In genomic region chr15:90159213-90159612, GRCh38 we compare ENCODE assay signal across 14 cellular contexts. TPM values are rescaled to one million over a fixed set of nuclear protein-coding genes. Genes with fewer than 3 reads are reported as not detected.
DNase-seq lines count a peak whose midpoint lies in the region; ATAC-seq and TF ChIP-seq lines count a peak whose summit lies in the region.
"Had no signal": no experiment of that assay in that cellular context is flagged by ENCODE, and none has a peak within 500 bp of the region (broad histone marks: within the 10 kb centered on the region; RNA-seq: fewer than 3 reads in every experiment).

No MANE protein-coding gene starts in this region.

- H3K9me3 ChIP-seq in lower lobe of right lung: no peaks in the 10 kb centered on the region
- no peaks in the 10 kb centered on the region for H3K9me3 ChIP-seq in thyroid gland
- H3K9me3 ChIP-seq: gastrocnemius medialis had no signal

- peaks cover 57% of the 10 kb centered on the region for H3K4me1 ChIP-seq in lower lobe of right lung
- peaks cover 37 to 47% of the 10 kb centered on the region in 2 donors for H3K4me1 ChIP-seq in thyroid gland

- no peak overlapping the region for H3K4me3 Mint-ChIP-seq in T-helper 1 cell treated with Interleukin-12 subunit alpha and Interleukin-12 subunit beta and Interleukin-4 antibody, amounts not matched to agents 30 μg/mL and 1 μg/mL, for 36 hours
- H3K4me3 Mint-ChIP-seq: activated T-cell treated with anti-CD3 and anti-CD28 coated beads, Interleukin-2, amount 50 U/mL, for 72 hours; central memory CD8-positive, alpha-beta T cell had no signal

- no peaks in the 10 kb centered on the region for H3K27me3 Mint-ChIP-seq in T-helper 1 cell treated with Interleukin-12 subunit alpha and Interleukin-12 subunit beta and Interleukin-4 antibody, amounts not matched to agents 30 μg/mL and 1 μg/mL, for 36 hours (ENCODE audit: low read depth)

- WGBS in thyroid gland, 2 donors: 61 to 69% methylated on average over 2 of the region's 2 CpGs

- H3K27me3 ChIP-seq in lower lobe of right lung (ENCODE audit: low read depth) (no peaks in the 10 kb centered on the region), thyroid gland (no peaks in the 10 kb centered on the region)
- H3K27me3 ChIP-seq: gastrocnemius medialis had no signal

- intact Hi-C loops in lower lobe of right lung (cut with DNase I) (no loop called here), thyroid gland (cut with DNase I) (no loop called here)

- ATAC-seq in lower lobe of right lung: peak; percentile 29 to 63
- ATAC-seq: activated T-cell treated with anti-CD3 and anti-CD28 coated beads, Interleukin-2, amount 50 U/mL, for 72 hours; gastrocnemius medialis had no signal

- peaks cover 19% of the 10 kb centered on the region for H3K4me1 Mint-ChIP-seq in T-helper 1 cell treated with Interleukin-12 subunit alpha and Interleukin-12 subunit beta and Interleukin-4 antibody, amounts not matched to agents 30 μg/mL and 1 μg/mL, for 36 hours (ENCODE audit: low read depth)

- no peaks in the 10 kb centered on the region for H3K9me3 Mint-ChIP-seq in T-helper 1 cell treated with Interleukin-12 subunit alpha and Interleukin-12 subunit beta and Interleukin-4 antibody, amounts not matched to agents 30 μg/mL and 1 μg/mL, for 36 hours
- H3K9me3 Mint-ChIP-seq: activated T-cell treated with anti-CD3 and anti-CD28 coated beads, Interleukin-2, amount 50 U/mL, for 72 hours; central memory CD8-positive, alpha-beta T cell had no signal

- no peak overlapping the region for H3K4me3 ChIP-seq in lower lobe of right lung
- H3K4me3 ChIP-seq in thyroid gland (replicated peaks in 1 of 3): no peak overlapping the region
- H3K4me3 ChIP-seq: gastrocnemius medialis had no signal

- H3K27ac Mint-ChIP-seq in T-helper 1 cell treated with Interleukin-12 subunit alpha and Interleukin-12 subunit beta and Interleukin-4 antibody, amounts not matched to agents 30 μg/mL and 1 μg/mL, for 36 hours: peak overlapping the region; percentile 69
- H3K27ac Mint-ChIP-seq: activated T-cell treated with anti-CD3 and anti-CD28 coated beads, Interleukin-2, amount 50 U/mL, for 72 hours had no signal

- TF ChIP-seq POLR2A in thyroid gland (IDR thresholded peaks at IDR 0.05): peak in 1 of 2 donors; percentile 48

- H3K36me3 ChIP-seq in lower lobe of right lung (no peaks in the 10 kb centered on the region), thyroid gland (no peaks in the 10 kb centered on the region)
- H3K36me3 ChIP-seq: gastrocnemius medialis had no signal

- no peak for TF ChIP-seq CTCF in lower lobe of right lung (IDR thresholded peaks at IDR 0.05)
- no peak for TF ChIP-seq CTCF in thyroid gland (IDR thresholded peaks at IDR 0.05)

- H3K27ac ChIP-seq in lower lobe of right lung (peak overlapping the region; percentile 66), thyroid gland (peak overlapping the region; percentile 85 to 88 (median 85))

- DNase-seq in T-helper 1 cell: no peak
- peak; percentile 56 for DNase-seq in amniotic epithelial cell (ENCODE audit: low read depth)
- DNase-seq in lower lobe of right lung: no peak
- peak; percentile 60 to 62 for DNase-seq in thyroid gland
- DNase-seq in NCI-H2171 treated with DMSO at 0.1 percent for 48 hours (lab: John Stamatoyannopoulos, UW): no peak
- DNase-seq in OCI-M1 (lab: John Stamatoyannopoulos, UW): no peak
- no peak for DNase-seq in dermis blood vessel endothelial cell
- DNase-seq: activated T-cell treated with anti-CD3 and anti-CD28 coated beads, Interleukin-2, amount 50 U/mL, for 72 hours; DND-41; gastrocnemius medialis; mesendoderm; NCI-H187 had no signal

- no peaks in the 10 kb centered on the region for H3K36me3 Mint-ChIP-seq in T-helper 1 cell treated with Interleukin-12 subunit alpha and Interleukin-12 subunit beta and Interleukin-4 antibody, amounts not matched to agents 30 μg/mL and 1 μg/mL, for 36 hours (ENCODE audit: low read depth)

RNA-seq across cellular contexts. Expression of gene SEMA4B, which starts 41.9 kb away (rescaled TPM):
- total RNA-seq in lower lobe of right lung: 48.1 TPM
- total RNA-seq in thyroid gland: 100 to 1,000 TPM in 1 of 4 donors, 10 to 100 TPM in 3; 49.5 to 163 (median 69.9) TPM
- 6.3 and 9.4 TPM in 2 replicates for total RNA-seq in dermis blood vessel endothelial cell

RNA-seq across cellular contexts. Expression of gene IDH2, which starts 56.9 kb away (rescaled TPM):
- total RNA-seq in lower lobe of right lung (46.7 TPM), thyroid gland (10 to 100 TPM; 29.4 to 49.6 (median 33.5) TPM), dermis blood vessel endothelial cell (77.3 and 127 TPM in 2 replicates)

Comparison
In these comparisons a context has a peak if more than half of its experiments do, and no peak if none do; other contexts are left out.
1. DNase-seq: peak in amniotic epithelial cell (single experiment) and thyroid gland (2 of 2); none in T-helper 1 cell (0 of 5), lower lobe of right lung (single experiment), NCI-H2171 treated with DMSO at 0.1 percent for 48 hours (single experiment), OCI-M1 (single experiment) and dermis blood vessel endothelial cell (single experiment).